ENCODE assay signal across 24 cellular contexts in the genomic region with DNA sequence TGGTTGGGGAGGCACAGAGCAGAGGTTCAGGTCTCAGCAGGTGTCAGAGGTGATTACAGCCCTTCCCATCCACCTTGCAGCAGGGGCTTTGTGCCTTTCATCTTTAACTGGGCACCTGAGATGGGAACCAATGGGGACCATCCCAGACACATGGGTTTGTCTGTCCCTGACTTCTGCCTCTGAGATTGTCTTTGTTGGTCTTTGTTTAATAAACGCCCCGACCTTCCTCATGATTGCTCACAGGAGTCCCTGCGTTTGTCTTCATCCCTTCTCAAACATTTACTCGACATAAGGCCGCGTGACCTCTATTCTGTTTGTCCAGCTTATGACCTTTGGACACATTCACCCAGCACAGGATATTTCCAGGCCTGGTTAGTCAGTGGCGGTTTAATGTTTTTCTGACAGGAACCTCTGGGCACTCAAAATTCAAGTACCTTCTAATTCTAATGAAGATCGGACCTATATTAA. TPM values are rescaled to one million over a fixed set of nuclear protein-coding genes. Genes with fewer than 3 reads are reported as not detected.
A peak's percentile ranks its signal among the peaks of the same experiment; 100 is the strongest.
DNase-seq lines count a peak whose midpoint lies in the region; ATAC-seq, FAIRE-seq and TF ChIP-seq lines count a peak whose summit lies in the region.
"Had no signal": no experiment of that assay in that cellular context is flagged by ENCODE, and none has a peak within 500 bp of the region (broad histone marks: within the 10 kb centered on the region; RNA-seq: fewer than 3 reads in every experiment).

No MANE protein-coding gene starts in this region.

- peaks cover 32% of the 10 kb centered on the region for H3K36me3 Mint-ChIP-seq in activated CD4-positive, alpha-beta memory T cell treated with anti-CD3 and anti-CD28 coated beads, Interleukin-2, amount 10 ng/mL, durations not matched to agents 7 days and 5 days (ENCODE audit: low read depth)
- peaks cover 24% of the 10 kb centered on the region for H3K36me3 Mint-ChIP-seq in activated CD4-positive, alpha-beta memory T cell treated with anti-CD3 and anti-CD28 coated beads for 36 hours
- H3K36me3 Mint-ChIP-seq: natural killer cell had no signal

- peaks cover 93% of the 10 kb centered on the region for H3K79me2 ChIP-seq in Loucy (ENCODE audit: insufficient read depth, low read length)

- peaks cover 45% of the 10 kb centered on the region for H3K4me1 Mint-ChIP-seq in activated CD4-positive, alpha-beta memory T cell treated with anti-CD3 and anti-CD28 coated beads, Interleukin-2, amount 10 ng/mL, durations not matched to agents 7 days and 5 days
- H3K4me1 Mint-ChIP-seq in activated CD4-positive, alpha-beta memory T cell treated with anti-CD3 and anti-CD28 coated beads for 36 hours (ENCODE audit: low read depth) = peaks cover 51% of the 10 kb centered on the region

- CTCF ChIA-PET in activated CD4-positive, alpha-beta memory T cell treated with anti-CD3 and anti-CD28 coated beads, Interleukin-2, amount 10 ng/mL, durations not matched to agents 7 days and 5 days (lab: Charles Lee) = interaction anchor here (0.9 kb wide), 1 partner anchor 19 kb away, joined by 3 read pairs; no protein-coding TSS in a partner anchor
- CTCF ChIA-PET in activated CD4-positive, alpha-beta memory T cell treated with anti-CD3 and anti-CD28 coated beads for 36 hours (lab: Charles Lee) = interaction anchor here (0.7 to 1.6 kb wide), 3 partner anchors 8 to 28 kb away, joined by 3 to 4 read pairs (median 3); no protein-coding TSS in a partner anchor

- POLR2A ChIA-PET in activated CD4-positive, alpha-beta memory T cell treated with anti-CD3 and anti-CD28 coated beads, Interleukin-2, amount 10 ng/mL, durations not matched to agents 7 days and 5 days (lab: Charles Lee) = no interaction called here
- POLR2A ChIA-PET in activated CD4-positive, alpha-beta memory T cell treated with anti-CD3 and anti-CD28 coated beads for 36 hours (lab: Charles Lee) = interaction anchor here (3.2 kb wide), 1 partner anchor 25 kb away, joined by 13 read pairs; no protein-coding TSS in a partner anchor

- H3K4me3 Mint-ChIP-seq in activated CD4-positive, alpha-beta memory T cell treated with anti-CD3 and anti-CD28 coated beads, Interleukin-2, amount 10 ng/mL, durations not matched to agents 7 days and 5 days = no peak overlapping the region
- H3K4me3 Mint-ChIP-seq in activated CD4-positive, alpha-beta memory T cell treated with anti-CD3 and anti-CD28 coated beads for 36 hours = no peak overlapping the region
- H3K4me3 Mint-ChIP-seq: activated CD4-positive, alpha-beta T cell treated with anti-CD3 and anti-CD28 coated beads, Interleukin-2, amount 10 ng/mL, durations not matched to agents 24 days and 14 days; natural killer cell had no signal

- no peak overlapping the region for H2AFZ ChIP-seq in Loucy (ENCODE audit: low read length)

- H3K27me3 ChIP-seq in Loucy (ENCODE audit: insufficient read depth, low read length, poor library complexity, severe bottlenecking) (no peaks in the 10 kb centered on the region), small intestine (ENCODE audit: control insufficient read depth in 2 of 2, insufficient read depth in 2 of 2, low read length in 2 of 2) (no peaks in the 10 kb centered on the region), uterus (no peaks in the 10 kb centered on the region)
- H3K27me3 ChIP-seq: vagina had no signal

- H3F3A ChIP-seq in Loucy (ENCODE audit: low read depth) = no peaks in the 10 kb centered on the region

- H3K9me3 Mint-ChIP-seq in activated CD4-positive, alpha-beta memory T cell treated with anti-CD3 and anti-CD28 coated beads, Interleukin-2, amount 10 ng/mL, durations not matched to agents 7 days and 5 days = no peaks in the 10 kb centered on the region
- H3K9me3 Mint-ChIP-seq in activated CD4-positive, alpha-beta memory T cell treated with anti-CD3 and anti-CD28 coated beads for 36 hours = no peaks in the 10 kb centered on the region
- H3K9me3 Mint-ChIP-seq: activated CD4-positive, alpha-beta T cell treated with anti-CD3 and anti-CD28 coated beads, Interleukin-2, amount 10 ng/mL, durations not matched to agents 24 days and 14 days; natural killer cell had no signal

- no peak for TF ChIP-seq CTCF in Loucy (conservative IDR thresholded peaks at IDR 0.05; ENCODE audit: low read length)
- TF ChIP-seq CTCF in uterus (IDR thresholded peaks at IDR 0.05) = no peak
- TF ChIP-seq CTCF in GM13976 (IDR thresholded peaks at IDR 0.05; ENCODE audit: borderline replicate concordance, control extremely low read depth, extremely low read depth, insufficient read depth, missing control alignments) = no peak

- intact Hi-C loops in activated CD4-positive, alpha-beta memory T cell treated with anti-CD3 and anti-CD28 coated beads for 36 hours (cut with micrococcal nuclease) = no loop called here
- intact Hi-C loops in uterus (cut with DNase I; ENCODE audit: low total_unique reads) = loop anchor here (10.0 kb wide), 1 partner anchor 48 kb away; a partner anchor contains a TSS

- H3K4me3 ChIP-seq in Loucy (ENCODE audit: low read length, poor library complexity, severe bottlenecking) (peak overlapping the region; percentile 94), small intestine (ENCODE audit: low read depth in 1 of 2, low read length in 2 of 2) (no peak overlapping the region), uterus (no peak overlapping the region)
- H3K4me3 ChIP-seq: vagina had no signal

- no peaks in the 10 kb centered on the region for H3K27me3 Mint-ChIP-seq in activated CD4-positive, alpha-beta memory T cell treated with anti-CD3 and anti-CD28 coated beads, Interleukin-2, amount 10 ng/mL, durations not matched to agents 7 days and 5 days
- no peaks in the 10 kb centered on the region for H3K27me3 Mint-ChIP-seq in activated CD4-positive, alpha-beta memory T cell treated with anti-CD3 and anti-CD28 coated beads for 36 hours
- H3K27me3 Mint-ChIP-seq: activated CD4-positive, alpha-beta T cell treated with anti-CD3 and anti-CD28 coated beads, Interleukin-2, amount 10 ng/mL, durations not matched to agents 24 days and 14 days had no signal

- no peak overlapping the region for H3K27ac ChIP-seq in small intestine (ENCODE audit: low read depth in 1 of 2, low read length in 1 of 2)
- H3K27ac ChIP-seq in uterus = no peak overlapping the region
- H3K27ac ChIP-seq: KMS-11, vagina had no signal

- DNase-seq in activated CD4-positive, alpha-beta memory T cell treated with anti-CD3 and anti-CD28 coated beads, Interleukin-2, amount 10 ng/mL, durations not matched to agents 7 days and 5 days = no peak
- no peak for DNase-seq in activated CD4-positive, alpha-beta memory T cell treated with anti-CD3 and anti-CD28 coated beads for 36 hours
- DNase-seq in left lobe of liver (ENCODE audit: low spot score) (peak; percentile 79), small intestine (peak; percentile 61), uterus (no peak), NCI-H510A treated with DMSO at 0.1 percent for 48 hours (lab: John Stamatoyannopoulos, UW) (no peak), GM13976 (ENCODE audit: low spot score) (no peak)
- DNase-seq: activated CD4-positive, alpha-beta T cell treated with anti-CD3 and anti-CD28 coated beads, Interleukin-2, amount 10 ng/mL, durations not matched to agents 24 days and 14 days; erythroblast; foreskin melanocyte; GDM1; GOT3; islet precursor cell; mesenchymal stem cell; MV-4-11; natural killer cell; NCI-H187; NCI-H226; SHP77 treated with DMSO at 0.1 percent for 48 hours; stimulated activated CD4-positive, alpha-beta T cell treated with anti-CD3 and anti-CD28 coated beads, Interleukin-4, amount 100 ng/mL, for 4 hours had no signal

- H3K27ac Mint-ChIP-seq in activated CD4-positive, alpha-beta memory T cell treated with anti-CD3 and anti-CD28 coated beads, Interleukin-2, amount 10 ng/mL, durations not matched to agents 7 days and 5 days = peak overlapping the region; percentile 79
- no peak overlapping the region for H3K27ac Mint-ChIP-seq in activated CD4-positive, alpha-beta memory T cell treated with anti-CD3 and anti-CD28 coated beads for 36 hours
- H3K27ac Mint-ChIP-seq: activated CD4-positive, alpha-beta T cell treated with anti-CD3 and anti-CD28 coated beads, Interleukin-2, amount 10 ng/mL, durations not matched to agents 24 days and 14 days; natural killer cell had no signal

- no peak for FAIRE-seq in small intestine (lab: Jason Lieb, UNC)
- FAIRE-seq: A204.1 had no signal

- H3K9me3 ChIP-seq in Loucy (ENCODE audit: insufficient read depth, low read depth, low read length) (no peaks in the 10 kb centered on the region), small intestine (ENCODE audit: control insufficient read depth, low read depth) (no peaks in the 10 kb centered on the region), uterus (no peaks in the 10 kb centered on the region)
- H3K9me3 ChIP-seq: vagina had no signal

- in situ Hi-C loops in GM13976 (cut with MboI; ENCODE audit: low sequenced_read_pairs, unreplicated experiment) = loop anchor here (25.0 kb wide), 1 partner anchor 581 kb away; no protein-coding TSS in a partner anchor

- H3K9me2 ChIP-seq in Loucy (replicated peaks; ENCODE audit: low read depth, low read length) = no peaks in the 10 kb centered on the region

- peaks cover 61% of the 10 kb centered on the region for H4K20me1 ChIP-seq in Loucy (ENCODE audit: insufficient read depth, low read length, poor library complexity, severe bottlenecking)

- ATAC-seq in left lobe of liver = peak; percentile 89
- ATAC-seq: natural killer cell had no signal

- 35 to 61% (median 53%) methylated on average over 8 of the region's 8 CpGs for WGBS in small intestine, 3 donors

- H3K36me3 ChIP-seq in Loucy (ENCODE audit: insufficient read depth, low read length) (peaks cover 8% of the 10 kb centered on the region; the same call in 1 of the 2 replicates), small intestine (ENCODE audit: control insufficient read depth in 2 of 2, insufficient read depth in 2 of 2, low read length in 2 of 2) (no peaks in the 10 kb centered on the region), uterus (no peaks in the 10 kb centered on the region)

- no peak for TF ChIP-seq POLR2A in uterus (IDR thresholded peaks at IDR 0.05)

- peak overlapping the region; percentile 89 for H3K4me2 ChIP-seq in Loucy (ENCODE audit: low read depth, low read length, poor library complexity, severe bottlenecking)
- H3K4me2 ChIP-seq: KMS-11 had no signal

- no peak overlapping the region for H3K9ac ChIP-seq in Loucy (ENCODE audit: low read depth, low read length, poor library complexity, severe bottlenecking)
- H3K9ac ChIP-seq: KMS-11 had no signal

- H3K4me1 ChIP-seq in Loucy (ENCODE audit: insufficient read depth, low read length, poor library complexity, severe bottlenecking) = peaks cover 41% of the 10 kb centered on the region
- peaks cover 0 to 2% of the 10 kb centered on the region in 2 donors for H3K4me1 ChIP-seq in small intestine (ENCODE audit: control insufficient read depth in 2 of 2, insufficient read depth in 1 of 2, low read depth in 1 of 2, low read length in 1 of 2)
- H3K4me1 ChIP-seq in uterus = no peaks in the 10 kb centered on the region

RNA-seq across cellular contexts. Expression of a gene that starts 5.9 kb away (rescaled TPM):
- 10 to 100 TPM; 10.8 to 10.9 TPM for total RNA-seq in activated CD4-positive, alpha-beta memory T cell treated with anti-CD3 and anti-CD28 coated beads, Interleukin-2, amount 10 ng/mL, durations not matched to agents 7 days and 5 days
- total RNA-seq in activated CD4-positive, alpha-beta memory T cell treated with anti-CD3 and anti-CD28 coated beads for 36 hours = 1 to 10 TPM; 7.5 to 9.5 TPM
- total RNA-seq in left lobe of liver = 8.9 TPM
- 1 to 10 TPM; 3.2 to 5.6 (median 3.4) TPM for polyA plus RNA-seq in small intestine
- 10 to 100 TPM in 1 of 4 donors, 1 to 10 TPM in 2, under 1 TPM in 1; 0.59 to 30.0 (median 5.3) TPM for total RNA-seq in uterus

RNA-seq across cellular contexts. Expression of a gene that starts 47.4 kb away (rescaled TPM):
- 10 to 100 TPM; 17.6 to 17.9 TPM for total RNA-seq in activated CD4-positive, alpha-beta memory T cell treated with anti-CD3 and anti-CD28 coated beads, Interleukin-2, amount 10 ng/mL, durations not matched to agents 7 days and 5 days
- 10 to 100 TPM; 13.7 to 14.9 TPM for total RNA-seq in activated CD4-positive, alpha-beta memory T cell treated with anti-CD3 and anti-CD28 coated beads for 36 hours
- 9.5 TPM for total RNA-seq in left lobe of liver
- 10 to 100 TPM in 1 of 3 donors, 1 to 10 TPM in 2; 6.3 to 13.8 (median 7.6) TPM for polyA plus RNA-seq in small intestine
- total RNA-seq in uterus = 10 to 100 TPM; 14.4 to 54.3 (median 39.3) TPM

RNA-seq across cellular contexts. Expression of a gene that starts 51.3 kb away (rescaled TPM):
- total RNA-seq in activated CD4-positive, alpha-beta memory T cell treated with anti-CD3 and anti-CD28 coated beads, Interleukin-2, amount 10 ng/mL, durations not matched to agents 7 days and 5 days = 1 to 10 TPM; 4.0 to 4.1 TPM
- 1 to 10 TPM; 6.2 to 7.8 TPM for total RNA-seq in activated CD4-positive, alpha-beta memory T cell treated with anti-CD3 and anti-CD28 coated beads for 36 hours
- total RNA-seq in left lobe of liver = 0.58 TPM
- polyA plus RNA-seq in small intestine = 1 to 10 TPM; 1.8 to 7.7 (median 2.2) TPM
- total RNA-seq in uterus = 10 to 100 TPM in 1 of 4 donors, 1 to 10 TPM in 3; 3.1 to 10.5 (median 7.4) TPM

Comparison
In these comparisons a context has a peak if more than half of its experiments do, and no peak if none do; other contexts are left out.
1. DNase-seq: peak in left lobe of liver (single experiment) and small intestine (single experiment); none in activated CD4-positive, alpha-beta memory T cell treated with anti-CD3 and anti-CD28 coated beads, Interleukin-2, amount 10 ng/mL, durations not matched to agents 7 days and 5 days (single experiment), activated CD4-positive, alpha-beta memory T cell treated with anti-CD3 and anti-CD28 coated beads for 36 hours (single experiment), uterus (0 of 2), NCI-H510A treated with DMSO at 0.1 percent for 48 hours (single experiment) and GM13976 (single experiment).